1 cellular context compared by ENCODE assay signal in genomic region chr5:132300572-132301340, GRCh38.
TF ChIP-seq lines count a peak whose summit lies in the region.

No MANE protein-coding gene starts in this region.

TF ChIP-seq in K562, 482 proteins besides CTCF, POLR2A, EP300 and RAD21 (continues in another document):
- TF ChIP-seq NRF1 (conservative IDR thresholded peaks at IDR 0.05 in 1 of 2, IDR thresholded peaks at IDR 0.05 in 1 of 2), result no peak
- TF ChIP-seq SMARCA4 (IDR thresholded peaks at IDR 0.05), result peak; percentile 43; the same call in 1 of the 2 replicates
- no peak for TF ChIP-seq FOXM1 (IDR thresholded peaks at IDR 0.05; ENCODE audit: low read depth)
- TF ChIP-seq FOXM1 (CRISPR knock-in tag; IDR thresholded peaks at IDR 0.05; ENCODE audit: low read depth), result no peak
- TF ChIP-seq GATAD2A (IDR thresholded peaks at IDR 0.05), result peak; percentile 38; the same call in 1 of the 2 replicates
- TF ChIP-seq DPF2 (IDR thresholded peaks at IDR 0.05), result peak; percentile 42; the same call in 1 of the 2 replicates
- 0 out of 2 replicates have a peak, but pooled peaks have one; percentile 34 for TF ChIP-seq SMARCE1 (IDR thresholded peaks at IDR 0.05)
- no peak for TF ChIP-seq THAP12 (CRISPR knock-in tag; IDR thresholded peaks at IDR 0.05)
- TF ChIP-seq USF1 (CRISPR knock-in tag; IDR thresholded peaks at IDR 0.05), result no peak
- TF ChIP-seq SIN3A (IDR thresholded peaks at IDR 0.05; ENCODE audit: borderline replicate concordance in 2 of 2, control insufficient read depth in 1 of 2, low read depth in 2 of 2, low read length in 2 of 2), result no peak
- TF ChIP-seq CHD7 (IDR thresholded peaks at IDR 0.05; ENCODE audit: low read depth, low read length), result no peak
- peak; percentile 62 for TF ChIP-seq TEAD4 (IDR thresholded peaks at IDR 0.05; ENCODE audit: low read length)
- TF ChIP-seq TEAD4 (CRISPR knock-in tag; IDR thresholded peaks at IDR 0.05; ENCODE audit: borderline replicate concordance), result no peak
- TF ChIP-seq ARID3A (IDR thresholded peaks at IDR 0.05; ENCODE audit: borderline replicate concordance, low read depth, low read length), result 0 out of 2 replicates have a peak, but pooled peaks have one; percentile 15
- TF ChIP-seq ARID1B (IDR thresholded peaks at IDR 0.05), result peak; percentile 76
- TF ChIP-seq MEIS2 (IDR thresholded peaks at IDR 0.05; ENCODE audit: partially characterized antibody), result no peak
- TF ChIP-seq PTRF (tag; IDR thresholded peaks at IDR 0.05), result no peak
- no peak for TF ChIP-seq JUNB (CRISPR knock-in tag; conservative IDR thresholded peaks at IDR 0.05)
- no peak for TF ChIP-seq YBX1 (IDR thresholded peaks at IDR 0.05)
- TF ChIP-seq TAL1 (IDR thresholded peaks at IDR 0.05), result peak; percentile 65
- no peak for TF ChIP-seq NFRKB (IDR thresholded peaks at IDR 0.05; ENCODE audit: low read depth)
- peak; percentile 44; the same call in 1 of the 2 replicates for TF ChIP-seq MTA2 (IDR thresholded peaks at IDR 0.05; ENCODE audit: low read depth)
- peak; percentile 69 for TF ChIP-seq CBFA2T3 (IDR thresholded peaks at IDR 0.05)
- peak; percentile 83 to 86 for TF ChIP-seq FOXA3 (CRISPR knock-in tag; conservative IDR thresholded peaks at IDR 0.05 in 1 of 2, IDR thresholded peaks at IDR 0.05 in 1 of 2)
- peak; percentile 25; the same call in 1 of the 2 replicates for TF ChIP-seq GATA2 (CRISPR knock-in tag; IDR thresholded peaks at IDR 0.05)
- no peak for TF ChIP-seq ZNF609 (CRISPR knock-in tag; IDR thresholded peaks at IDR 0.05; ENCODE audit: borderline replicate concordance)
- 0 out of 2 replicates have a peak, but pooled peaks have one; percentile 23 for TF ChIP-seq POLR2AphosphoS5 (IDR thresholded peaks at IDR 0.05; ENCODE audit: control insufficient read depth, insufficient read depth, low read depth, low read length)
- TF ChIP-seq IRF9 (tag; IDR thresholded peaks at IDR 0.05), result no peak
- TF ChIP-seq NCOR1 (IDR thresholded peaks at IDR 0.05), result peak; percentile 49
- peak; percentile 93 for TF ChIP-seq NFIC (IDR thresholded peaks at IDR 0.05)
- TF ChIP-seq CHD1 (IDR thresholded peaks at IDR 0.05; ENCODE audit: low read length), result peak; percentile 33
- TF ChIP-seq HCFC1 (IDR thresholded peaks at IDR 0.05; ENCODE audit: low read depth, low read length), result no peak
- TF ChIP-seq PYGO2 (tag; IDR thresholded peaks at IDR 0.05), result no peak
